In the genomic region with DNA sequence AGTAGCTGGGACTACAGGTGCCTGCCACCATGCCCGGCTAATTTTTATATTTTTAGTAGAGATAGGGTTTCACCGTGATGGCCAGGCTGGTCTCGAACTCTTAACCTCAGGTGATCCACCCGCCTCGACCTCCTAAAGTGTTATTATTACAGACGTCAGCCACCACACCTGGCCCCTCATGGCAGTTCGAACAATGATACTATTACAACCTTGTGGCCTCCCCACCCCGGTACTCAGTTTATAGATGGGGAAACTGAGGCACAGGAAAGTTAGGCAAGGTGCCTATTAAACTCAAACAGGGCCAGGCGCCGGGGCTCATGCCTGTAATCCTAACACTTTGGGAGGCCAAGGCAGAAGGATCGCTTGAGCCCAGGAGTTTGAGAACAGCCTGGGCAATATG, we compare ENCODE assay signal across 8 cellular contexts. TPM values are rescaled to one million over a fixed set of nuclear protein-coding genes. Genes with fewer than 3 reads are reported as not detected.
DNase-seq lines count a peak whose midpoint lies in the region; ATAC-seq, FAIRE-seq and TF ChIP-seq lines count a peak whose summit lies in the region.
"Not testable (repeated sequence)": the region's sequence is repeated elsewhere in the genome, so short reads cannot be mapped to it uniquely, and the experiment has no call there.

No MANE protein-coding gene starts in this region.

- H3K4me1 ChIP-seq in CD4-positive, CD25-positive, alpha-beta regulatory T cell (ENCODE audit: control insufficient read depth, insufficient read depth, low read length, poor library complexity, severe bottlenecking): peaks cover 80% of the 10 kb centered on the region
- H3K4me1 ChIP-seq in OCI-LY1 (ENCODE audit: insufficient read depth, low read length, severe bottlenecking) (peaks cover 65% of the 10 kb centered on the region), astrocyte (ENCODE audit: insufficient read depth, low read length) (peaks cover 29% of the 10 kb centered on the region), heart left ventricle (peaks cover 9 to 70% (median 41%) of the 10 kb centered on the region in 12 donors), muscle layer of colon (ENCODE audit: insufficient read depth, low read length) (peaks cover 52% of the 10 kb centered on the region), rectal smooth muscle tissue (ENCODE audit: control insufficient read depth, insufficient read depth, low read length) (peaks cover 15% of the 10 kb centered on the region)

- peak overlapping the region; percentile 94 to 99 (median 96) for H3K4me3 Mint-ChIP-seq in CD4-positive, CD25-positive, alpha-beta regulatory T cell
- H3K4me3 Mint-ChIP-seq in activated CD8-positive, alpha-beta memory T cell treated with anti-CD3 and anti-CD28 coated beads, Interleukin-2, amount 10 ng/mL, durations not matched to agents 7 days and 5 days: peak overlapping the region; percentile 99
- H3K4me3 Mint-ChIP-seq in astrocyte (ENCODE audit: unreplicated experiment) (peak overlapping the region; percentile 98), type B pancreatic cell (peak overlapping the region; percentile 94)

- 82 to 85% (median 83%) methylated on average over 10 to 11 of the region's 11 CpGs for WGBS in heart left ventricle, 4 donors

- TF ChIP-seq POLR2A in heart left ventricle (IDR thresholded peaks at IDR 0.05): not testable (repeated sequence)

- H3K36me3 ChIP-seq in CD4-positive, CD25-positive, alpha-beta regulatory T cell (ENCODE audit: control insufficient read depth, insufficient read depth, low read length); OCI-LY1 (ENCODE audit: insufficient read depth, low read length); muscle layer of colon (ENCODE audit: insufficient read depth, low read length); rectal smooth muscle tissue (ENCODE audit: control insufficient read depth, insufficient read depth, low read length): not testable (repeated sequence)
- H3K36me3 ChIP-seq in astrocyte (ENCODE audit: insufficient read depth, low read length): peaks cover 13% of the 10 kb centered on the region
- peaks cover 0 to 21% (median 0%) of the 10 kb centered on the region in 9 donors for H3K36me3 ChIP-seq in heart left ventricle

- intact Hi-C loops in heart left ventricle (cut with DNase I): not testable (repeated sequence)

- H3K4me2 ChIP-seq in OCI-LY1 (ENCODE audit: low read length): not testable (repeated sequence)
- H3K4me2 ChIP-seq in astrocyte (ENCODE audit: low read length): peak overlapping the region; percentile 100

- not testable (repeated sequence) for ATAC-seq in CD4-positive, CD25-positive, alpha-beta regulatory T cell (ENCODE audit: low read depth in 2 of 2); activated CD8-positive, alpha-beta memory T cell treated with anti-CD3 and anti-CD28 coated beads, Interleukin-2, amount 10 ng/mL, durations not matched to agents 7 days and 5 days; heart left ventricle

- not testable (repeated sequence) for H3K9me3 Mint-ChIP-seq in CD4-positive, CD25-positive, alpha-beta regulatory T cell; activated CD8-positive, alpha-beta memory T cell treated with anti-CD3 and anti-CD28 coated beads, Interleukin-2, amount 10 ng/mL, durations not matched to agents 7 days and 5 days (ENCODE audit: low read depth); astrocyte (ENCODE audit: unreplicated experiment); type B pancreatic cell

- DNase-seq in CD4-positive, CD25-positive, alpha-beta regulatory T cell; activated CD8-positive, alpha-beta memory T cell treated with anti-CD3 and anti-CD28 coated beads, Interleukin-2, amount 10 ng/mL, durations not matched to agents 7 days and 5 days; astrocyte (ENCODE audit: low read depth); type B pancreatic cell (ENCODE audit: extremely low spot score, unreplicated experiment): not testable (repeated sequence)
- DNase-seq in heart left ventricle: peak in 2 of 5 donors; percentile 11 to 35

- H3K9me3 ChIP-seq in CD4-positive, CD25-positive, alpha-beta regulatory T cell (ENCODE audit: control insufficient read depth in 2 of 2, low read length in 2 of 2); OCI-LY1 (ENCODE audit: low read length); astrocyte (ENCODE audit: insufficient read depth, low read depth, low read length); heart left ventricle; muscle layer of colon (ENCODE audit: low read length): not testable (repeated sequence)

- not testable (repeated sequence) for H3K27me3 Mint-ChIP-seq in CD4-positive, CD25-positive, alpha-beta regulatory T cell; activated CD8-positive, alpha-beta memory T cell treated with anti-CD3 and anti-CD28 coated beads, Interleukin-2, amount 10 ng/mL, durations not matched to agents 7 days and 5 days; astrocyte (ENCODE audit: low read depth, unreplicated experiment); type B pancreatic cell

- H3K9me2 ChIP-seq in OCI-LY1 (ENCODE audit: low read depth, low read length): not testable (repeated sequence)

- not testable (repeated sequence) for H4K20me1 ChIP-seq in OCI-LY1 (ENCODE audit: insufficient read depth, low read length)
- peaks cover 62% of the 10 kb centered on the region for H4K20me1 ChIP-seq in astrocyte (ENCODE audit: insufficient read depth, low read length)

- H3K79me2 ChIP-seq in OCI-LY1 (ENCODE audit: insufficient read depth, low read length): not testable (repeated sequence)
- peaks cover 84% of the 10 kb centered on the region for H3K79me2 ChIP-seq in astrocyte (ENCODE audit: insufficient read depth, low read length)

- H3K27ac Mint-ChIP-seq in CD4-positive, CD25-positive, alpha-beta regulatory T cell: peak overlapping the region; percentile 18 to 84 (median 73)
- peak overlapping the region; percentile 94 for H3K27ac Mint-ChIP-seq in activated CD8-positive, alpha-beta memory T cell treated with anti-CD3 and anti-CD28 coated beads, Interleukin-2, amount 10 ng/mL, durations not matched to agents 7 days and 5 days
- H3K27ac Mint-ChIP-seq in astrocyte (ENCODE audit: unreplicated experiment): not testable (repeated sequence)
- H3K27ac Mint-ChIP-seq in type B pancreatic cell: peak overlapping the region; percentile 54

- CTCF ChIA-PET in activated CD8-positive, alpha-beta memory T cell treated with anti-CD3 and anti-CD28 coated beads, Interleukin-2, amount 10 ng/mL, durations not matched to agents 7 days and 5 days (lab: Charles Lee): interaction anchor here (0.8 to 2.3 kb wide), 7 partner anchors 9 to 132 kb away, joined by 3 to 13 read pairs (median 5); a partner anchor contains a TSS

- not testable (repeated sequence) for FAIRE-seq in astrocyte (lab: Jason Lieb, UNC)

- not testable (repeated sequence) for H3K36me3 Mint-ChIP-seq in CD4-positive, CD25-positive, alpha-beta regulatory T cell; astrocyte (ENCODE audit: low read depth, unreplicated experiment); type B pancreatic cell
- peaks cover 23% of the 10 kb centered on the region for H3K36me3 Mint-ChIP-seq in activated CD8-positive, alpha-beta memory T cell treated with anti-CD3 and anti-CD28 coated beads, Interleukin-2, amount 10 ng/mL, durations not matched to agents 7 days and 5 days

- not testable (repeated sequence) for H3K27me3 ChIP-seq in CD4-positive, CD25-positive, alpha-beta regulatory T cell (ENCODE audit: control insufficient read depth, insufficient read depth, low read length); OCI-LY1 (ENCODE audit: insufficient read depth, low read length); astrocyte (ENCODE audit: insufficient read depth, low read length); heart left ventricle; muscle layer of colon (ENCODE audit: control insufficient read depth in 1 of 2, insufficient read depth in 2 of 2, low read length in 2 of 2); rectal smooth muscle tissue (ENCODE audit: control insufficient read depth, insufficient read depth, low read length)

- not testable (repeated sequence) for H3K4me3 ChIP-seq in CD4-positive, CD25-positive, alpha-beta regulatory T cell (ENCODE audit: low read depth, low read length); OCI-LY1 (ENCODE audit: low read depth, low read length, poor library complexity, severe bottlenecking); astrocyte (ENCODE audit: insufficient read depth, low read depth, low read length); muscle layer of colon (ENCODE audit: low read depth in 1 of 2, low read length in 2 of 2); rectal smooth muscle tissue (ENCODE audit: low read length)
- peak overlapping the region in 5 of 12 donors; percentile 78 to 100 (median 95) for H3K4me3 ChIP-seq in heart left ventricle

- H3F3A ChIP-seq in OCI-LY1 (ENCODE audit: insufficient read depth, low read length): not testable (repeated sequence)

- H3K4me1 Mint-ChIP-seq in CD4-positive, CD25-positive, alpha-beta regulatory T cell: peaks cover 0 to 75% (median 46%) of the 10 kb centered on the region in 4 donors
- H3K4me1 Mint-ChIP-seq in activated CD8-positive, alpha-beta memory T cell treated with anti-CD3 and anti-CD28 coated beads, Interleukin-2, amount 10 ng/mL, durations not matched to agents 7 days and 5 days: peaks cover 65% of the 10 kb centered on the region
- H3K4me1 Mint-ChIP-seq in astrocyte (ENCODE audit: low read depth, unreplicated experiment): peaks cover 15% of the 10 kb centered on the region
- H3K4me1 Mint-ChIP-seq in type B pancreatic cell (ENCODE audit: unreplicated experiment): peaks cover 15% of the 10 kb centered on the region

- not testable (repeated sequence) for H3K9ac ChIP-seq in OCI-LY1 (ENCODE audit: low read length); astrocyte (ENCODE audit: low read length); rectal smooth muscle tissue (ENCODE audit: low read length)
- peak overlapping the region; percentile 86 for H3K9ac ChIP-seq in muscle layer of colon (ENCODE audit: low read length)

- not testable (repeated sequence) for H2AFZ ChIP-seq in OCI-LY1 (ENCODE audit: low read length); astrocyte (ENCODE audit: low read depth, low read length)

- H3K27ac ChIP-seq in CD4-positive, CD25-positive, alpha-beta regulatory T cell (ENCODE audit: insufficient read depth, low read length, poor library complexity, severe bottlenecking); astrocyte (ENCODE audit: low read depth, low read length): not testable (repeated sequence)
- H3K27ac ChIP-seq in OCI-LY1 (ENCODE audit: low read depth, low read length, poor library complexity, severe bottlenecking) (peak overlapping the region; percentile 86), heart left ventricle (peak overlapping the region in 10 of 12 donors; percentile 14 to 99 (median 94)), muscle layer of colon (ENCODE audit: low read depth, low read length) (peak overlapping the region; percentile 96), rectal smooth muscle tissue (ENCODE audit: low read depth, low read length) (peak overlapping the region; percentile 90)

- TF ChIP-seq CTCF in OCI-LY1 (IDR thresholded peaks at IDR 0.05; ENCODE audit: low read length); astrocyte (IDR thresholded peaks at IDR 0.05; ENCODE audit: insufficient read depth, low read depth, low read length); heart left ventricle (IDR thresholded peaks at IDR 0.05); type B pancreatic cell (conservative IDR thresholded peaks at IDR 0.05): not testable (repeated sequence)

RNA-seq across cellular contexts. Expression of a gene that starts 3.1 kb away (rescaled TPM):
- total RNA-seq in CD4-positive, CD25-positive, alpha-beta regulatory T cell: 115 TPM
- 10 to 100 TPM; 40.3 to 53.2 (median 50.4) TPM for polyA plus RNA-seq in CD4-positive, CD25-positive, alpha-beta regulatory T cell
- total RNA-seq in activated CD8-positive, alpha-beta memory T cell treated with anti-CD3 and anti-CD28 coated beads, Interleukin-2, amount 10 ng/mL, durations not matched to agents 7 days and 5 days: 100 to 1,000 TPM; 223 to 308 TPM
- total RNA-seq in astrocyte (205 and 222 TPM in 2 replicates), heart left ventricle (100 to 1,000 TPM in 1 of 9 donors, 10 to 100 TPM in 8; 31.2 to 106 (median 46.8) TPM), type B pancreatic cell (ENCODE audit: low replicate concordance) (51.9 and 73.0 TPM in 2 replicates)
- polyA plus RNA-seq in heart left ventricle: 10 to 100 TPM; 50.9 to 74.9 TPM

RNA-seq across cellular contexts. Expression of a gene that starts 12.1 kb away (rescaled TPM):
- total RNA-seq in CD4-positive, CD25-positive, alpha-beta regulatory T cell: 2.3 TPM
- 1 to 10 TPM; 2.5 to 6.7 (median 3.7) TPM for polyA plus RNA-seq in CD4-positive, CD25-positive, alpha-beta regulatory T cell
- 1 to 10 TPM; 4.3 to 4.5 TPM for total RNA-seq in activated CD8-positive, alpha-beta memory T cell treated with anti-CD3 and anti-CD28 coated beads, Interleukin-2, amount 10 ng/mL, durations not matched to agents 7 days and 5 days
- 0.67 and 1.3 TPM in 2 replicates for total RNA-seq in astrocyte
- total RNA-seq in heart left ventricle: 1 to 10 TPM in 1 of 9 donors, under 1 TPM in 3, not detected in 5; 0.56 to 2.7 (median 0.65) TPM
- under 1 TPM; 0.23 to 0.78 TPM for polyA plus RNA-seq in heart left ventricle
- 0.48 TPM in 1 of 2 replicates, not detected in the other for total RNA-seq in type B pancreatic cell (ENCODE audit: low replicate concordance)

RNA-seq across cellular contexts. Expression of a gene that starts 13.5 kb away (rescaled TPM):
- 1.5 TPM for total RNA-seq in CD4-positive, CD25-positive, alpha-beta regulatory T cell
- polyA plus RNA-seq in CD4-positive, CD25-positive, alpha-beta regulatory T cell: under 1 TPM; 0.09 to 0.88 (median 0.28) TPM
- 1 to 10 TPM; 3.1 to 4.3 TPM for total RNA-seq in activated CD8-positive, alpha-beta memory T cell treated with anti-CD3 and anti-CD28 coated beads, Interleukin-2, amount 10 ng/mL, durations not matched to agents 7 days and 5 days
- total RNA-seq in astrocyte (29.1 and 35.3 TPM in 2 replicates), heart left ventricle (10 to 100 TPM; 12.9 to 33.0 (median 26.9) TPM), type B pancreatic cell (ENCODE audit: low replicate concordance) (11.9 and 13.0 TPM in 2 replicates)
- polyA plus RNA-seq in heart left ventricle: 10 to 100 TPM; 12.1 to 14.2 TPM

RNA-seq across cellular contexts. Expression of a gene that starts 42.6 kb away (rescaled TPM):
- total RNA-seq in CD4-positive, CD25-positive, alpha-beta regulatory T cell: 731 TPM
- polyA plus RNA-seq in CD4-positive, CD25-positive, alpha-beta regulatory T cell: 10 to 100 TPM in 2 of 4 donors, 1 to 10 TPM in 2; 5.2 to 12.7 (median 9.6) TPM
- total RNA-seq in activated CD8-positive, alpha-beta memory T cell treated with anti-CD3 and anti-CD28 coated beads, Interleukin-2, amount 10 ng/mL, durations not matched to agents 7 days and 5 days: 10 to 100 TPM in 1 of 2 experiments, 1 to 10 TPM in 1; 5.6 to 98.6 TPM
- 8.2 and 13.3 TPM in 2 replicates for total RNA-seq in astrocyte
- total RNA-seq in heart left ventricle: 100 to 1,000 TPM in 1 of 9 donors, 10 to 100 TPM in 1, 1 to 10 TPM in 4, under 1 TPM in 3; 0.23 to 107 (median 1.1) TPM
- polyA plus RNA-seq in heart left ventricle: 1 to 10 TPM; 1.4 to 8.0 TPM
- 28.4 and 178 TPM in 2 replicates for total RNA-seq in type B pancreatic cell (ENCODE audit: low replicate concordance)
